Comparison of ENCODE assay signal across 28 cellular contexts in the genomic region with DNA sequence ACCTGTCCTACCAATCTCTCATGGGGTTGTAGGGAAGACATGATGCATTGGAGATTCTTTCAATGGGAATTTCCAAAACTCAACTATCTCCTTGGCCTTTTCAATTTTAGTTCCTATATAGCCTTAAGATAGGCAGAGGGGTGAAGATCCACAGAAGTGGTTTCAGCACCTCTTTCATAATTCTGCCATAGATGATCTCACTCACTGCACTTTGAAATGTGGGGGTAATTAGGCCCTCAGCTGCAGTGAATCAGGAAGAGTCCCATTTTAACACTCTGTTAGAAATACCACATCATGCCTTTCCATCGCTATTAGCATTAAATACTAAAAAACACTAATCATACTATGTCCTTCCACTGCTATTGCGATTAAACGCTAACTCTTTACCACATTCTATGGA.
"Had no signal": no experiment of that assay in that cellular context is flagged by ENCODE, and none has a peak within 500 bp of the region (broad histone marks: within the 10 kb centered on the region; RNA-seq: fewer than 3 reads in every experiment).

No MANE protein-coding gene starts in this region.

- H3K4me2 ChIP-seq: hepatocyte, smooth muscle cell had no signal

- ATAC-seq: effector memory CD8-positive, alpha-beta T cell; heart left ventricle; left lobe of liver; mucosa of descending colon; sciatic nerve; upper lobe of right lung had no signal

- H3K27me3 ChIP-seq: esophagus squamous epithelium, hepatocyte, right atrium auricular region, testis, tibial artery, upper lobe of right lung, uterus had no signal

- H3K27ac Mint-ChIP-seq: effector memory CD8-positive, alpha-beta T cell; memory B cell; naive B cell; nephron progenitor cell had no signal

- H3K4me3 Mint-ChIP-seq: effector memory CD8-positive, alpha-beta T cell; memory B cell; mesothelial cell of epicardium; naive B cell; nephron progenitor cell had no signal

- DNase-seq: cortex of kidney; effector memory CD8-positive, alpha-beta T cell; esophagus squamous epithelium; heart left ventricle; kidney; mucosa of descending colon; naive B cell; nephron progenitor cell; nucleus accumbens; stimulated activated CD4-positive, alpha-beta T cell treated with anti-CD3 and anti-CD28 coated beads, Interleukin-12 subunit alpha, Interleukin-12 subunit beta, amount 100 ng/mL, for 4 hours; stimulated activated CD4-positive, alpha-beta T cell treated with anti-CD3 and anti-CD28 coated beads, Interleukin-1b, Interleukin-23, amount 100 ng/mL, for 48 hours; stimulated activated CD4-positive, alpha-beta T cell treated with anti-CD3 and anti-CD28 coated beads, Interleukin-4, amount 100 ng/mL, for 1 hour; stimulated activated CD8-positive, alpha-beta memory T cell treated with anti-CD3 and anti-CD28 coated beads, Interleukin-4, amount 100 ng/mL, for 48 hours; stimulated activated naive CD4-positive, alpha-beta T cell; substantia nigra; testis; tibial artery; upper lobe of right lung; uterus had no signal

- H2AFZ ChIP-seq: hepatocyte had no signal

- H3K79me2 ChIP-seq: hepatocyte had no signal

- H3K4me1 Mint-ChIP-seq: nephron progenitor cell had no signal

- H3K27me3 Mint-ChIP-seq: naive B cell had no signal

- H3K36me3 ChIP-seq: esophagus squamous epithelium, heart left ventricle, prostate gland, right atrium auricular region, tibial artery, upper lobe of right lung, uterus had no signal

- H3K4me3 ChIP-seq: esophagus squamous epithelium, heart left ventricle, hepatocyte, lung, mucosa of descending colon, prostate gland, right atrium auricular region, smooth muscle cell, testis, tibial artery, upper lobe of right lung, uterus had no signal

- H3K9me3 ChIP-seq: esophagus squamous epithelium, mucosa of descending colon, prostate gland, right atrium auricular region, testis, tibial artery, upper lobe of right lung, uterus had no signal

- H3K27ac ChIP-seq: esophagus squamous epithelium, heart left ventricle, right atrium auricular region, testis, tibial artery, uterus had no signal

- H3K4me1 ChIP-seq: prostate gland, right atrium auricular region, upper lobe of right lung, uterus had no signal

- H3K36me3 Mint-ChIP-seq: memory B cell, mesothelial cell of epicardium, naive B cell had no signal

- H3K9me3 Mint-ChIP-seq: effector memory CD8-positive, alpha-beta T cell; memory B cell; mesothelial cell of epicardium had no signal
